ENCODE assay signal across 23 cellular contexts in the genomic region with DNA sequence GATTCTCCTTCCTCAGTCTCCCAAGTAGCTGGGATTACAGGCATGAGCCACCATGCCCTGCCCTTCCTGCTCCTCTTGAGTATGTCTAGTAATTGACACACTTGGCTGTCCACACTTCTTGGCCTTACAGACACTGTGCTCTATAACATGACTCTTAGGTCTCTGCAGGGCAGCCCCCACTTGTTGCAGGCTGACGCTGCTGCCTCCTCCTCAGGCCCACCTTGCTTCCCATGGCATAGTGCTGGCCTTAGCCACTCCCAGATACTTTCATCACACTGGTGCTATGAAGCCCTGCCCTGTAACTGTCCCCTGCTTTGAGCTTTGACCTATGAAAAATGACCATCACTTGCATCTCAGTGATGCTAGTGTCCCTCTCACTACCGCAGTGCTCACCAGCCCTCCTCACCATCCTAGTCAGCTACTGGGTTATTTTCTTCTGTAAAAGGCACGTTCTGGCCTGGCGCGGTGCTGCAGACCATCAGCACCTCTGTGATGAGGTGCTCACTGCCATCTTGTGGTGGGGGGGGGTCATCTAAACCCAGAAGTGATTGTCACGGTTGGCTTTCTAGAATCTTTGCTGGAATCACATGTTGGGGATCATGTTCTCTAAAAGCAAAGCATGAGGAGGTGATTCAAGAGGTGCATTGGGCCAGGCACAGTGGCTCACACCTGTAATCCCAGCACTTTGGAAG. TPM values are rescaled to one million over a fixed set of nuclear protein-coding genes. Genes with fewer than 3 reads are reported as not detected.
DNase-seq lines count a peak whose midpoint lies in the region; ATAC-seq, FAIRE-seq and TF ChIP-seq lines count a peak whose summit lies in the region.
"Had no signal": no experiment of that assay in that cellular context is flagged by ENCODE, and none has a peak within 500 bp of the region (broad histone marks: within the 10 kb centered on the region; RNA-seq: fewer than 3 reads in every experiment).

No MANE protein-coding gene starts in this region.

- H3K79me2 ChIP-seq in K562 (ENCODE audit: control insufficient read depth, insufficient read depth, low read length), result no peaks in the 10 kb centered on the region

- TF ChIP-seq EP300 in K562 (IDR thresholded peaks at IDR 0.05; ENCODE audit: low read length), result no peak

- no peak overlapping the region for H3K4me3 ChIP-seq in HEK293 (ENCODE audit: low read depth, low read length)
- H3K4me3 ChIP-seq in Panc1 (ENCODE audit: low read depth in 2 of 2, low read length in 2 of 2), result no peak overlapping the region
- no peak overlapping the region for H3K4me3 ChIP-seq in K562
- H3K4me3 ChIP-seq: A549 had no signal

- 1% methylated on average over 6 of the region's 6 CpGs for WGBS in K562 (ENCODE audit: insufficient coverage, low coverage, missing lambda C conversion rate)

- TF ChIP-seq CTCF in HEK293 (tag by site-specific recombination; IDR thresholded peaks at IDR 0.05), result peak; percentile 37; the same call in 1 of the 2 replicates
- 0 out of 2 replicates have a peak, but pooled peaks have one; percentile 8 for TF ChIP-seq CTCF in Panc1 (IDR thresholded peaks at IDR 0.05)
- TF ChIP-seq CTCF in K562 (IDR thresholded peaks at IDR 0.05 in 2 of 3, conservative IDR thresholded peaks at IDR 0.05 in 1 of 3; ENCODE audit: insufficient read depth in 2 of 3, low read depth in 1 of 3, low read length in 3 of 3), result peak; percentile 30 to 66 (median 30); a peak in 3 of 6 replicates

- H3K36me3 ChIP-seq in HEK293 (ENCODE audit: control insufficient read depth in 2 of 2, insufficient read depth in 1 of 2, low read length in 2 of 2) (no peaks in the 10 kb centered on the region), Panc1 (ENCODE audit: control insufficient read depth, insufficient read depth, low read length) (no peaks in the 10 kb centered on the region), K562 (ENCODE audit: control insufficient read depth, insufficient read depth, low read length) (no peaks in the 10 kb centered on the region)

- H3K4me3 Mint-ChIP-seq in stimulated activated effector memory CD8-positive, alpha-beta T cell treated with anti-CD3 and anti-CD28 coated beads, Interleukin-12 subunit alpha, Interleukin-12 subunit beta, amount 100 ng/mL, for 72 hours, result no peak overlapping the region
- H3K4me3 Mint-ChIP-seq: CD14-positive monocyte; CD8-positive, alpha-beta T cell had no signal

- intact Hi-C loops in Panc1 (cut with micrococcal nuclease; ENCODE audit: unreplicated experiment), result no loop called here
- intact Hi-C loops in K562 (cut with micrococcal nuclease), result no loop called here
- intact Hi-C loops in posterior vena cava (cut with DNase I), result no loop called here

- BruUV-seq in Panc1 (replicated peaks; lab: Mats Ljungman, UMichigan), result no TSS peak
- no TSS peak for BruUV-seq in K562 (replicated peaks; lab: Mats Ljungman, UMichigan)

- ATAC-seq in Panc1 (no peak), K562 (0 out of 3 replicates have a peak, but pooled peaks have one; percentile 46)
- no peak for ATAC-seq in stimulated activated effector memory CD8-positive, alpha-beta T cell treated with anti-CD3 and anti-CD28 coated beads, Interleukin-12 subunit alpha, Interleukin-12 subunit beta, amount 100 ng/mL, for 72 hours
- ATAC-seq: A549; CD8-positive, alpha-beta T cell had no signal

- peak in 1 of 2 experiments; percentile 22; a peak in 1 of 4 replicates for TF ChIP-seq RAD21 in K562 (CRISPR knock-in tag; conservative IDR thresholded peaks at IDR 0.05 in 1 of 2, IDR thresholded peaks at IDR 0.05 in 1 of 2)

- DNase-seq in Panc1 (ENCODE audit: low read depth, low spot score) (no peak), K562 (ENCODE audit: extremely low read depth in 1 of 4, low spot score in 3 of 4) (no peak), KBM-7 (no peak), GOT3 (lab: John Stamatoyannopoulos, UW) (no peak), A172 (ENCODE audit: low spot score) (no peak), posterior vena cava (ENCODE audit: low spot score) (no peak)
- DNase-seq in stimulated activated effector memory CD8-positive, alpha-beta T cell treated with anti-CD3 and anti-CD28 coated beads, Interleukin-12 subunit alpha, Interleukin-12 subunit beta, amount 100 ng/mL, for 72 hours (ENCODE audit: low spot score in 2 of 2), result no peak
- DNase-seq: CD8-positive, alpha-beta T cell; COR-L47; DMS153; DMS79 treated with DMSO at 0.1 percent for 48 hours; EL had no signal

- no peak overlapping the region for H3K27ac ChIP-seq in HEK293 (ENCODE audit: extremely low read depth, low read depth, low read length)
- H3K27ac ChIP-seq in Panc1 (ENCODE audit: low read length), result no peak overlapping the region
- no peak overlapping the region for H3K27ac ChIP-seq in K562 (ENCODE audit: extremely low read depth, low read depth, low read length)
- H3K27ac ChIP-seq: A549 had no signal

- H3K27me3 ChIP-seq in Panc1 (ENCODE audit: control insufficient read depth, insufficient read depth, low read length), result peaks cover 3% of the 10 kb centered on the region; the same call in 1 of the 2 replicates
- H3K27me3 ChIP-seq in K562 (ENCODE audit: control insufficient read depth in 2 of 2, insufficient read depth in 2 of 2, low read length in 2 of 2), result peaks cover 0 to 6% of the 10 kb centered on the region in 2 experiments; a peak in 1 of 5 replicates

- H3K9me1 ChIP-seq in K562 (ENCODE audit: control insufficient read depth, insufficient read depth, low read length), result no peaks in the 10 kb centered on the region

- no peaks in the 10 kb centered on the region for H4K20me1 ChIP-seq in K562 (replicated peaks; ENCODE audit: control insufficient read depth, insufficient read depth, low read length)

- H3K9ac ChIP-seq in K562 (ENCODE audit: insufficient read depth in 1 of 2, low read depth in 2 of 2, low read length in 2 of 2), result no peak overlapping the region

- in situ Hi-C loops in Panc1 (cut with HindIII; ENCODE audit: low pct_unique_long_range_greater_than_20kb, low sequenced_read_pairs) (no loop called here), K562 (cut with MboI) (no loop called here), KBM-7 (cut with MboI; ENCODE audit: low pct_unique_long_range_greater_than_20kb, low sequenced_read_pairs) (no loop called here)

- H3K27ac Mint-ChIP-seq in stimulated activated effector memory CD8-positive, alpha-beta T cell treated with anti-CD3 and anti-CD28 coated beads, Interleukin-12 subunit alpha, Interleukin-12 subunit beta, amount 100 ng/mL, for 72 hours, result peak overlapping the region; percentile 54
- H3K27ac Mint-ChIP-seq: CD8-positive, alpha-beta T cell had no signal

- no peak overlapping the region for H2AFZ ChIP-seq in K562 (ENCODE audit: low read depth, low read length)

- CTCF ChIA-PET in HEK293 (lab: Yijun Ruan, JAX), result interaction anchor here (0.9 to 10.4 kb wide), 5 partner anchors 13 to 143 kb away, joined by 3 to 433 read pairs (median 3); a partner anchor contains a TSS
- CTCF ChIA-PET in Panc1 (lab: Charles Lee), result no interaction called here
- CTCF ChIA-PET in K562 (lab: Yijun Ruan, JAX; ENCODE audit: low intra/inter-chr PET ratio), result interaction anchor here (0.6 kb wide), 2 partner anchors 333 to 1185 kb away, joined by 3 to 4 read pairs; no protein-coding TSS in a partner anchor

- H3K4me1 ChIP-seq in HEK293 (ENCODE audit: control insufficient read depth, insufficient read depth, low read length) (no peaks in the 10 kb centered on the region), Panc1 (ENCODE audit: control insufficient read depth, insufficient read depth, low read length) (no peaks in the 10 kb centered on the region), K562 (replicated peaks in 1 of 2; ENCODE audit: control insufficient read depth in 2 of 2, insufficient read depth in 2 of 2, low read length in 2 of 2) (peaks cover 0 to 4% of the 10 kb centered on the region in 2 experiments; a peak in 1 of 5 replicates)

- no peak for FAIRE-seq in K562 (lab: Jason Lieb, UNC)
- FAIRE-seq: A549, D721Med, G401.6, GM12891, GM19239, H54 had no signal

- peaks cover 5% of the 10 kb centered on the region for H3K36me3 Mint-ChIP-seq in stimulated activated effector memory CD8-positive, alpha-beta T cell treated with anti-CD3 and anti-CD28 coated beads, Interleukin-12 subunit alpha, Interleukin-12 subunit beta, amount 100 ng/mL, for 72 hours
- H3K36me3 Mint-ChIP-seq: CD14-positive monocyte; CD8-positive, alpha-beta T cell had no signal

- no peak for TF ChIP-seq POLR2A in K562 (conservative IDR thresholded peaks at IDR 0.05)

- POLR2A ChIA-PET in HEK293 (lab: Yijun Ruan, JAX), result interaction anchor here (0.6 kb wide), 2 partner anchors 20 to 615 kb away, joined by 4 to 5 read pairs; no protein-coding TSS in a partner anchor
- POLR2A ChIA-PET in Panc1 (lab: Charles Lee), result no interaction called here
- POLR2A ChIA-PET in K562 (lab: Yijun Ruan, JAX), result no interaction called here

- H3K4me2 ChIP-seq in K562 (ENCODE audit: insufficient read depth, low read length), result no peak overlapping the region
- H3K4me2 ChIP-seq: A549 had no signal

- H3K9me3 ChIP-seq in HEK293 (ENCODE audit: control insufficient read depth, insufficient read depth, low read depth, low read length), result 0 out of 2 replicates have a peak, but pooled peaks cover 2% of the 10 kb centered on the region
- H3K9me3 ChIP-seq in Panc1 (ENCODE audit: control insufficient read depth, insufficient read depth, low read depth, low read length), result no peaks in the 10 kb centered on the region
- no peaks in the 10 kb centered on the region for H3K9me3 ChIP-seq in K562 (replicated peaks; ENCODE audit: control insufficient read depth, insufficient read depth, low read depth, low read length)

- H3K4me1 Mint-ChIP-seq in stimulated activated effector memory CD8-positive, alpha-beta T cell treated with anti-CD3 and anti-CD28 coated beads, Interleukin-12 subunit alpha, Interleukin-12 subunit beta, amount 100 ng/mL, for 72 hours, result peaks cover 22% of the 10 kb centered on the region

- no peaks in the 10 kb centered on the region for H3K9me3 Mint-ChIP-seq in stimulated activated effector memory CD8-positive, alpha-beta T cell treated with anti-CD3 and anti-CD28 coated beads, Interleukin-12 subunit alpha, Interleukin-12 subunit beta, amount 100 ng/mL, for 72 hours
- H3K9me3 Mint-ChIP-seq: CD8-positive, alpha-beta T cell had no signal

RNA-seq across cellular contexts. Expression of a gene that starts 9.8 kb away (rescaled TPM):
- total RNA-seq in Panc1 (2021; ENCODE audit: unreplicated experiment) (not detected), K562 (2014; rRNA removed) (not detected in 2 replicates), K562 (2014; rRNA removed; fragmentation: Illumina TruSeq; extraction: Trizol) (not detected in 2 replicates), K562 (2015; rRNA removed; fragmentation: Illumina TruSeq; extraction: Trizol) (not detected in 2 replicates), K562 (2021) (not detected in 2 replicates), posterior vena cava (not detected)
- not detected for polyA plus RNA-seq in Panc1 (2012; ENCODE audit: insufficient read length)
- total RNA-seq in K562 (2011; cell fraction: chromatin; rRNA removed; ENCODE audit: low replicate concordance), result not detected in 2 replicates
- not detected in 2 replicates for total RNA-seq in K562 (2011; cell fraction: nucleolus; rRNA removed)
- not detected in 2 replicates for total RNA-seq in K562 (2011; cell fraction: nucleoplasm; rRNA removed)
- polyA plus RNA-seq in K562 (2011; rRNA removed) (0.08 TPM in 1 of 2 replicates, not detected in the other), K562 (2014; fragmentation: Illumina TruSeq; extraction: Trizol) (not detected in 2 replicates), K562 (2014; fragmentation: Nextera tagmentation; extraction: Ambion mirVana) (not detected), K562 (2014; rRNA removed) (not detected in 2 replicates)
- 0.07 TPM in 1 of 2 replicates, not detected in the other for polyA plus RNA-seq in K562 (2011; cell fraction: cytosol; rRNA removed)
- not detected in 2 replicates for polyA plus RNA-seq in K562 (2011; cell fraction: nucleus; rRNA removed)
- 0.16 TPM in 1 of 2 replicates, not detected in the other for polyA plus RNA-seq in K562 (2012)
- not detected in 2 replicates for polyA minus RNA-seq in K562 (2011; rRNA and poly(A)+ RNA removed)
- not detected in 2 replicates for polyA minus RNA-seq in K562 (2011; cell fraction: cytosol; rRNA and poly(A)+ RNA removed)
- not detected in 2 replicates for polyA minus RNA-seq in K562 (2011; cell fraction: nucleus; rRNA and poly(A)+ RNA removed)
- not detected in 2 replicates for total RNA-seq in A172 (2014; rRNA removed; shearing (Covaris generic))
- total RNA-seq: CD8-positive, alpha-beta T cell; HT1080 had no signal
- polyA plus RNA-seq: AG04450, BJ, CD14-positive monocyte had no signal

RNA-seq across cellular contexts. Expression of a gene that starts 13.0 kb away (rescaled TPM):
- total RNA-seq in Panc1 (2021; ENCODE audit: unreplicated experiment), result 37.5 TPM
- 41.6 TPM for polyA plus RNA-seq in Panc1 (2012; ENCODE audit: insufficient read length)
- 25.5 and 29.9 TPM in 2 replicates for total RNA-seq in K562 (2011; cell fraction: chromatin; rRNA removed; ENCODE audit: low replicate concordance)
- total RNA-seq in K562 (2011; cell fraction: nucleolus; rRNA removed), result 19.3 and 23.6 TPM in 2 replicates
- 29.0 and 48.6 TPM in 2 replicates for total RNA-seq in K562 (2011; cell fraction: nucleoplasm; rRNA removed)
- total RNA-seq in K562 (2014; rRNA removed), result 39.1 and 43.5 TPM in 2 replicates
- total RNA-seq in K562 (2014; rRNA removed; fragmentation: Illumina TruSeq; extraction: Trizol), result 33.0 and 34.1 TPM in 2 replicates
- 43.1 and 43.2 TPM in 2 replicates for total RNA-seq in K562 (2015; rRNA removed; fragmentation: Illumina TruSeq; extraction: Trizol)
- total RNA-seq in K562 (2021), result 51.5 and 55.0 TPM in 2 replicates
- 45.3 and 64.1 TPM in 2 replicates for polyA plus RNA-seq in K562 (2011; rRNA removed)
- 92.7 and 108 TPM in 2 replicates for polyA plus RNA-seq in K562 (2011; cell fraction: cytosol; rRNA removed)
- 33.7 and 36.8 TPM in 2 replicates for polyA plus RNA-seq in K562 (2011; cell fraction: nucleus; rRNA removed)
- polyA plus RNA-seq in K562 (2012), result 51.4 and 59.0 TPM in 2 replicates
- 58.1 and 59.4 TPM in 2 replicates for polyA plus RNA-seq in K562 (2014; fragmentation: Illumina TruSeq; extraction: Trizol)
- polyA plus RNA-seq in K562 (2014; fragmentation: Nextera tagmentation; extraction: Ambion mirVana), result 10 to 100 TPM; 12.9 to 20.2 TPM
- 61.0 and 61.2 TPM in 2 replicates for polyA plus RNA-seq in K562 (2014; rRNA removed)
- 49.5 and 56.9 TPM in 2 replicates for polyA minus RNA-seq in K562 (2011; rRNA and poly(A)+ RNA removed)
- 29.7 and 36.7 TPM in 2 replicates for polyA minus RNA-seq in K562 (2011; cell fraction: cytosol; rRNA and poly(A)+ RNA removed)
- polyA minus RNA-seq in K562 (2011; cell fraction: nucleus; rRNA and poly(A)+ RNA removed), result 7.0 and 9.7 TPM in 2 replicates
- 56.3 and 66.1 TPM in 2 replicates for total RNA-seq in A172 (2014; rRNA removed; shearing (Covaris generic))
- 10 to 100 TPM; 30.5 to 30.7 TPM for total RNA-seq in posterior vena cava

RNA-seq across cellular contexts. Expression of a gene that starts 25.6 kb away (rescaled TPM):
- total RNA-seq in Panc1 (2021; ENCODE audit: unreplicated experiment) (0.10 TPM), K562 (2014; rRNA removed) (1.00 and 2.3 TPM in 2 replicates), K562 (2014; rRNA removed; fragmentation: Illumina TruSeq; extraction: Trizol) (not detected in 2 replicates), K562 (2015; rRNA removed; fragmentation: Illumina TruSeq; extraction: Trizol) (0.83 and 0.90 TPM in 2 replicates), K562 (2021) (2.9 and 3.4 TPM in 2 replicates), posterior vena cava (1 to 10 TPM; 3.3 to 4.2 TPM)
- not detected for polyA plus RNA-seq in Panc1 (2012; ENCODE audit: insufficient read length)
- total RNA-seq in K562 (2011; cell fraction: chromatin; rRNA removed; ENCODE audit: low replicate concordance), result 0.35 and 1.2 TPM in 2 replicates
- 2.5 and 3.7 TPM in 2 replicates for total RNA-seq in K562 (2011; cell fraction: nucleolus; rRNA removed)
- total RNA-seq in K562 (2011; cell fraction: nucleoplasm; rRNA removed), result 0.66 TPM in 1 of 2 replicates, not detected in the other
- polyA plus RNA-seq in K562 (2011; rRNA removed) (0.23 and 0.35 TPM in 2 replicates), K562 (2014; fragmentation: Illumina TruSeq; extraction: Trizol) (0.21 and 2.0 TPM in 2 replicates), K562 (2014; fragmentation: Nextera tagmentation; extraction: Ambion mirVana) (under 1 TPM in 1 of 2 experiments, not detected in 1; 0.11 TPM), K562 (2014; rRNA removed) (0.65 and 1.3 TPM in 2 replicates)
- polyA plus RNA-seq in K562 (2011; cell fraction: cytosol; rRNA removed), result 0.18 and 0.86 TPM in 2 replicates
- polyA plus RNA-seq in K562 (2011; cell fraction: nucleus; rRNA removed), result 0.25 and 0.50 TPM in 2 replicates
- 2.8 and 5.4 TPM in 2 replicates for polyA plus RNA-seq in K562 (2012)
- 0.09 and 0.28 TPM in 2 replicates for polyA minus RNA-seq in K562 (2011; rRNA and poly(A)+ RNA removed)
- polyA minus RNA-seq in K562 (2011; cell fraction: cytosol; rRNA and poly(A)+ RNA removed), result 1.8 TPM in 1 of 2 replicates, not detected in the other
- polyA minus RNA-seq in K562 (2011; cell fraction: nucleus; rRNA and poly(A)+ RNA removed), result 0.67 and 0.81 TPM in 2 replicates
- total RNA-seq in A172 (2014; rRNA removed; shearing (Covaris generic)), result 1.4 and 2.6 TPM in 2 replicates
- total RNA-seq: HT1080 had no signal
- polyA plus RNA-seq: A549 had no signal

RNA-seq across cellular contexts. Expression of a gene that starts 55.1 kb away (rescaled TPM):
- total RNA-seq in Panc1 (2021; ENCODE audit: unreplicated experiment) (11.2 TPM), K562 (2014; rRNA removed) (44.5 and 52.5 TPM in 2 replicates), K562 (2014; rRNA removed; fragmentation: Illumina TruSeq; extraction: Trizol) (2.0 and 4.8 TPM in 2 replicates), K562 (2015; rRNA removed; fragmentation: Illumina TruSeq; extraction: Trizol) (10.6 and 14.0 TPM in 2 replicates), K562 (2021) (14.6 and 16.6 TPM in 2 replicates), posterior vena cava (10 to 100 TPM in 1 of 2 donors, 1 to 10 TPM in 1; 8.5 to 15.7 TPM)
- 37.0 TPM for polyA plus RNA-seq in Panc1 (2012; ENCODE audit: insufficient read length)
- total RNA-seq in K562 (2011; cell fraction: chromatin; rRNA removed; ENCODE audit: low replicate concordance), result 10.6 and 34.3 TPM in 2 replicates
- total RNA-seq in K562 (2011; cell fraction: nucleolus; rRNA removed), result 28.8 and 36.0 TPM in 2 replicates
- 11.3 and 14.4 TPM in 2 replicates for total RNA-seq in K562 (2011; cell fraction: nucleoplasm; rRNA removed)
- polyA plus RNA-seq in K562 (2011; rRNA removed) (14.1 and 30.0 TPM in 2 replicates), K562 (2014; fragmentation: Illumina TruSeq; extraction: Trizol) (24.0 and 28.8 TPM in 2 replicates), K562 (2014; fragmentation: Nextera tagmentation; extraction: Ambion mirVana) (1 to 10 TPM; 4.5 to 6.4 TPM), K562 (2014; rRNA removed) (23.0 and 26.9 TPM in 2 replicates)
- polyA plus RNA-seq in K562 (2011; cell fraction: cytosol; rRNA removed), result 42.6 and 93.8 TPM in 2 replicates
- 46.1 and 46.4 TPM in 2 replicates for polyA plus RNA-seq in K562 (2011; cell fraction: nucleus; rRNA removed)
- polyA plus RNA-seq in K562 (2012), result 18.7 and 29.6 TPM in 2 replicates
- polyA minus RNA-seq in K562 (2011; rRNA and poly(A)+ RNA removed), result 6.4 and 7.1 TPM in 2 replicates
- 22.1 and 33.9 TPM in 2 replicates for polyA minus RNA-seq in K562 (2011; cell fraction: cytosol; rRNA and poly(A)+ RNA removed)
- 11.6 and 15.8 TPM in 2 replicates for polyA minus RNA-seq in K562 (2011; cell fraction: nucleus; rRNA and poly(A)+ RNA removed)
- 34.9 and 45.9 TPM in 2 replicates for total RNA-seq in A172 (2014; rRNA removed; shearing (Covaris generic))

RNA-seq across cellular contexts. Expression of a gene that starts 55.6 kb away (rescaled TPM):
- 25.2 TPM for total RNA-seq in Panc1 (2021; ENCODE audit: unreplicated experiment)
- polyA plus RNA-seq in Panc1 (2012; ENCODE audit: insufficient read length), result 35.9 TPM
- 10.4 and 27.0 TPM in 2 replicates for total RNA-seq in K562 (2011; cell fraction: chromatin; rRNA removed; ENCODE audit: low replicate concordance)
- 28.7 and 35.4 TPM in 2 replicates for total RNA-seq in K562 (2011; cell fraction: nucleolus; rRNA removed)
- 18.0 and 19.2 TPM in 2 replicates for total RNA-seq in K562 (2011; cell fraction: nucleoplasm; rRNA removed)
- 37.8 and 47.1 TPM in 2 replicates for total RNA-seq in K562 (2014; rRNA removed)
- 8.6 and 10.9 TPM in 2 replicates for total RNA-seq in K562 (2014; rRNA removed; fragmentation: Illumina TruSeq; extraction: Trizol)
- total RNA-seq in K562 (2015; rRNA removed; fragmentation: Illumina TruSeq; extraction: Trizol), result 32.5 and 35.0 TPM in 2 replicates
- 59.7 and 66.0 TPM in 2 replicates for total RNA-seq in K562 (2021)
- polyA plus RNA-seq in K562 (2011; rRNA removed), result 43.3 and 53.6 TPM in 2 replicates
- 64.2 and 117 TPM in 2 replicates for polyA plus RNA-seq in K562 (2011; cell fraction: cytosol; rRNA removed)
- 33.3 and 35.8 TPM in 2 replicates for polyA plus RNA-seq in K562 (2011; cell fraction: nucleus; rRNA removed)
- polyA plus RNA-seq in K562 (2012), result 51.8 and 96.9 TPM in 2 replicates
- 22.3 and 47.3 TPM in 2 replicates for polyA plus RNA-seq in K562 (2014; fragmentation: Illumina TruSeq; extraction: Trizol)
- polyA plus RNA-seq in K562 (2014; fragmentation: Nextera tagmentation; extraction: Ambion mirVana), result 10 to 100 TPM; 15.1 to 41.8 TPM
- 75.5 and 76.1 TPM in 2 replicates for polyA plus RNA-seq in K562 (2014; rRNA removed)
- 8.8 and 12.2 TPM in 2 replicates for polyA minus RNA-seq in K562 (2011; rRNA and poly(A)+ RNA removed)
- polyA minus RNA-seq in K562 (2011; cell fraction: cytosol; rRNA and poly(A)+ RNA removed), result 19.4 and 42.8 TPM in 2 replicates
- polyA minus RNA-seq in K562 (2011; cell fraction: nucleus; rRNA and poly(A)+ RNA removed), result 10.1 and 11.0 TPM in 2 replicates
- 33.5 and 36.7 TPM in 2 replicates for total RNA-seq in A172 (2014; rRNA removed; shearing (Covaris generic))
- total RNA-seq in posterior vena cava, result 1 to 10 TPM; 7.2 to 7.3 TPM
